ENCODE assay signal across 15 cellular contexts in genomic region chr3:184884359-184885017, GRCh38.
A peak's percentile ranks its signal among the peaks of the same experiment; 100 is the strongest.
DNase-seq lines count a peak whose midpoint lies in the region; ATAC-seq and TF ChIP-seq lines count a peak whose summit lies in the region.
"Had no signal": no experiment of that assay in that cellular context is flagged by ENCODE, and none has a peak within 500 bp of the region (broad histone marks: within the 10 kb centered on the region; RNA-seq: fewer than 3 reads in every experiment).

No MANE protein-coding gene starts in this region.

- no peak overlapping the region for H3K4me2 ChIP-seq in Karpas-422 (ENCODE audit: low read depth, low read length, poor library complexity, severe bottlenecking)

- CTCF ChIA-PET in HEK293 (lab: Yijun Ruan, JAX) = no interaction called here

- H3K27me3 ChIP-seq in transverse colon (no peaks in the 10 kb centered on the region), Karpas-422 (ENCODE audit: low read length) (no peaks in the 10 kb centered on the region)

- DNase-seq in SIG-M5 treated with dmso at 0.1 percent for 504 hours (lab: John Stamatoyannopoulos, UW; ENCODE audit: unreplicated experiment) (peak; percentile 25), SIG-M5 (lab: John Stamatoyannopoulos, UW) (no peak), transverse colon (no peak), lower leg skin (ENCODE audit: low spot score in 2 of 2) (no peak), SK-N-DZ (ENCODE audit: low spot score) (no peak), Karpas-422 (no peak)
- DNase-seq: 8988T; activated CD8-positive, alpha-beta T cell treated with anti-CD3 and anti-CD28 coated beads, Interleukin-2, amount 10 ng/mL, durations not matched to agents 7 days and 5 days; effector CD4-positive, alpha-beta T cell; NCI-H526; stimulated activated CD8-positive, alpha-beta memory T cell treated with anti-CD3 and anti-CD28 coated beads, Interleukin-4, amount 100 ng/mL, for 48 hours had no signal

- in situ Hi-C loops in transverse colon (cut with MboI; ENCODE audit: low pct_ligation_motif_present in 1 of 4, low pct_unique_long_range_greater_than_20kb in 1 of 4, low sequenced_read_pairs in 3 of 4) = loop anchor here in 3 of 4 donors (25.0 kb wide), 1 partner anchor 303 kb away; no protein-coding TSS in a partner anchor

- H3K4me3 ChIP-seq in HEK293 (ENCODE audit: low read depth, low read length) (no peak overlapping the region), transverse colon (no peak overlapping the region), lower leg skin (ENCODE audit: low read depth, poor library complexity, severe bottlenecking) (no peak overlapping the region), Karpas-422 (ENCODE audit: low read length) (no peak overlapping the region)
- H3K4me3 ChIP-seq: skin epidermis had no signal

- no peaks in the 10 kb centered on the region for H3K79me2 ChIP-seq in Karpas-422 (ENCODE audit: low read length)

- H3K4me1 ChIP-seq in HEK293 (ENCODE audit: control insufficient read depth, insufficient read depth, low read length) (no peaks in the 10 kb centered on the region), transverse colon (no peaks in the 10 kb centered on the region), Karpas-422 (ENCODE audit: low read length) (peaks cover 16% of the 10 kb centered on the region)

- intact Hi-C loops in transverse colon (cut with DNase I; ENCODE audit: low total_unique reads) = no loop called here
- intact Hi-C loops in lower leg skin (cut with DNase I; ENCODE audit: low total_unique reads) = loop anchor here (10.0 kb wide), 1 partner anchor 290 kb away; no protein-coding TSS in a partner anchor

- no peak for TF ChIP-seq CTCF in HEK293 (tag by site-specific recombination; IDR thresholded peaks at IDR 0.05)
- no peak for TF ChIP-seq CTCF in transverse colon (IDR thresholded peaks at IDR 0.05)
- no peak for TF ChIP-seq CTCF in lower leg skin (IDR thresholded peaks at IDR 0.05)

- H3K27ac ChIP-seq in HEK293 (ENCODE audit: extremely low read depth, low read depth, low read length) (no peak overlapping the region), transverse colon (no peak overlapping the region), Karpas-422 (ENCODE audit: low read length) (no peak overlapping the region)
- H3K27ac ChIP-seq: skin epidermis had no signal

- no peak for TF ChIP-seq EP300 in transverse colon (IDR thresholded peaks at IDR 0.05; ENCODE audit: low read depth)

- peaks cover 0 to 5% of the 10 kb centered on the region in 2 experiments; a peak in 1 of 3 replicates for H3K36me3 ChIP-seq in HEK293 (ENCODE audit: control insufficient read depth in 2 of 2, insufficient read depth in 1 of 2, low read length in 2 of 2)
- peaks cover 0 to 15% (median 2%) of the 10 kb centered on the region in 4 donors for H3K36me3 ChIP-seq in transverse colon
- peaks cover 14% of the 10 kb centered on the region; the same call in 1 of the 2 replicates for H3K36me3 ChIP-seq in Karpas-422 (ENCODE audit: insufficient read depth, low read length)

- no peak overlapping the region for H3K9ac ChIP-seq in Karpas-422 (ENCODE audit: low read length)

- no peaks in the 10 kb centered on the region for H3K9me2 ChIP-seq in Karpas-422 (replicated peaks; ENCODE audit: insufficient read depth, low read length)

- POLR2A ChIA-PET in HEK293 (lab: Yijun Ruan, JAX) = no interaction called here

- TF ChIP-seq POLR2A in transverse colon (IDR thresholded peaks at IDR 0.05) = no peak
- no peak for TF ChIP-seq POLR2A in lower leg skin (IDR thresholded peaks at IDR 0.05)

- no peak overlapping the region for H2AFZ ChIP-seq in Karpas-422 (ENCODE audit: low read length)

- 68 to 83% methylated on average over 1 of the region's 1 CpG for WGBS in transverse colon (ENCODE audit: low coverage in 1 of 2), 2 donors
- WGBS in lower leg skin, 2 donors = 67 to 86% methylated on average over 1 of the region's 1 CpG

- H4K20me1 ChIP-seq in Karpas-422 (ENCODE audit: insufficient read depth, low read depth, low read length) = no peaks in the 10 kb centered on the region

- peak; percentile 92 for ATAC-seq in HG03378 (IDR thresholded peaks at IDR 0.05; ENCODE audit: unreplicated experiment)
- ATAC-seq: activated CD8-positive, alpha-beta T cell treated with anti-CD3 and anti-CD28 coated beads, Interleukin-2, amount 10 ng/mL, durations not matched to agents 7 days and 5 days; SK-N-SH treated with all-trans-retinoic acid at 6 μM for 48 hours had no signal

- H3K9me3 ChIP-seq in HEK293 (ENCODE audit: control insufficient read depth, insufficient read depth, low read depth, low read length) (no peaks in the 10 kb centered on the region), transverse colon (no peaks in the 10 kb centered on the region), Karpas-422 (ENCODE audit: low read length) (no peaks in the 10 kb centered on the region)

TF ChIP-seq in HEK293, 187 proteins besides CTCF, POLR2A, EP300 and RAD21:
- TF ChIP-seq ZNF146 (tag by site-specific recombination; IDR thresholded peaks at IDR 0.05) (peak; percentile 60; the same call in 1 of the 2 replicates), ZSCAN16 (tag by site-specific recombination; IDR thresholded peaks at IDR 0.05) (no peak)
TF ChIP-seq in HEK293: peak in this region for 1.
